Comparison of ENCODE assay signal across 21 cellular contexts in genomic region chr5:167412506-167412905, GRCh38.
"Had no signal": no experiment of that assay in that cellular context is flagged by ENCODE, and none has a peak within 500 bp of the region (broad histone marks: within the 10 kb centered on the region; RNA-seq: fewer than 3 reads in every experiment).

No MANE protein-coding gene starts in this region.

- H3K27me3 Mint-ChIP-seq: memory B cell had no signal

- ATAC-seq: heart right ventricle, lower lobe of right lung, natural killer cell had no signal

- H3K4me1 Mint-ChIP-seq: memory B cell, natural killer cell, neural crest cell had no signal

- DNase-seq: colonic mucosa; dermis blood vessel endothelial cell; esophagus squamous epithelium; heart right ventricle; hypothalamus; islet precursor cell; left ventricle myocardium inferior; lower lobe of right lung; natural killer cell; stimulated activated CD4-positive, alpha-beta T cell treated with anti-CD3 and anti-CD28 coated beads, Interleukin-2, amount 100 ng/mL, for 48 hours; stimulated activated naive CD4-positive, alpha-beta T cell treated with Interleukin-2 at 50 U/mL for 16 hours; thyroid gland; upper lobe of left lung; uterus had no signal

- H3K4me3 ChIP-seq: colonic mucosa, esophagus squamous epithelium, heart right ventricle, left ventricle myocardium inferior, lower lobe of right lung, right atrium auricular region, smooth muscle cell, suprapubic skin, thyroid gland, upper lobe of left lung, uterus had no signal

- H3K27ac ChIP-seq: colonic mucosa, esophagus squamous epithelium, heart right ventricle, left ventricle myocardium inferior, lower lobe of right lung, right atrium auricular region, suprapubic skin, thyroid gland, upper lobe of left lung, uterus had no signal

- H3K4me3 Mint-ChIP-seq: memory B cell, mesothelial cell of epicardium, natural killer cell, neural crest cell had no signal

- H3K4me1 ChIP-seq: colonic mucosa, esophagus squamous epithelium, lower lobe of right lung, suprapubic skin, upper lobe of left lung, uterus had no signal

- H3K9me3 Mint-ChIP-seq: memory B cell, mesothelial cell of epicardium, neural crest cell had no signal

- H3K36me3 Mint-ChIP-seq: memory B cell, mesothelial cell of epicardium, natural killer cell had no signal

- H3K27ac Mint-ChIP-seq: memory B cell, mesothelial cell of epicardium, natural killer cell had no signal

- H3K27me3 ChIP-seq: colonic mucosa, esophagus squamous epithelium, heart right ventricle, right atrium auricular region, suprapubic skin, thyroid gland, upper lobe of left lung, uterus had no signal

- H3K36me3 ChIP-seq: colonic mucosa, esophagus squamous epithelium, heart right ventricle, left ventricle myocardium inferior, lower lobe of right lung, right atrium auricular region, suprapubic skin, thyroid gland, upper lobe of left lung, uterus had no signal

- FAIRE-seq: frontal cortex had no signal

- H3K9me3 ChIP-seq: colonic mucosa, esophagus squamous epithelium, heart right ventricle, left ventricle myocardium inferior, lower lobe of right lung, right atrium auricular region, suprapubic skin, thyroid gland, upper lobe of left lung, uterus had no signal
